Comparison of ENCODE assay signal across 14 cellular contexts in genomic region chr18:54389143-54389505, GRCh38.
DNase-seq lines count a peak whose midpoint lies in the region; ATAC-seq and TF ChIP-seq lines count a peak whose summit lies in the region.
"Had no signal": no experiment of that assay in that cellular context is flagged by ENCODE, and none has a peak within 500 bp of the region (broad histone marks: within the 10 kb centered on the region; RNA-seq: fewer than 3 reads in every experiment).

No MANE protein-coding gene starts in this region.

- H3K9me3 Mint-ChIP-seq in dendritic cell treated with granulocyte-macrophage colony-stimulating factor and Interleukin-4, amounts not matched to agents 40 ng/mL and 50 ng/mL, for 4 days: no peaks in the 10 kb centered on the region
- H3K9me3 Mint-ChIP-seq: activated CD4-positive, alpha-beta T cell treated with anti-CD3 and anti-CD28 coated beads, Interleukin-2, amount 10 ng/mL, durations not matched to agents 7 days and 5 days; memory B cell; T-cell had no signal

- H4K20me1 ChIP-seq in KMS-11 (ENCODE audit: insufficient read depth): no peaks in the 10 kb centered on the region

- H3K4me1 ChIP-seq in KMS-11 (ENCODE audit: low read depth, poor library complexity, severe bottlenecking): peaks cover 27% of the 10 kb centered on the region

- H2AFZ ChIP-seq in KMS-11 (ENCODE audit: low read depth): no peak overlapping the region

- ATAC-seq in GM19328 (IDR thresholded peaks at IDR 0.05; ENCODE audit: unreplicated experiment): peak; percentile 7

- H3K27ac ChIP-seq in KMS-11: no peak overlapping the region

- H3K4me2 ChIP-seq in KMS-11: peak overlapping the region; percentile 53

- H3K36me3 ChIP-seq in KMS-11 (ENCODE audit: insufficient read depth): no peaks in the 10 kb centered on the region

- peak overlapping the region; percentile 1 for H3K27ac Mint-ChIP-seq in dendritic cell treated with granulocyte-macrophage colony-stimulating factor and Interleukin-4, amounts not matched to agents 40 ng/mL and 50 ng/mL, for 4 days
- H3K27ac Mint-ChIP-seq: activated CD4-positive, alpha-beta T cell treated with anti-CD3 and anti-CD28 coated beads, Interleukin-2, amount 10 ng/mL, durations not matched to agents 7 days and 5 days; memory B cell; T-cell had no signal

- in situ Hi-C loops in ACHN (cut with HindIII; ENCODE audit: low pct_ligation_motif_present, low pct_unique_long_range_greater_than_20kb, low sequenced_read_pairs): no loop called here

- intact Hi-C loops in dendritic cell treated with granulocyte-macrophage colony-stimulating factor and Interleukin-4, amounts not matched to agents 40 ng/mL and 50 ng/mL, for 4 days (cut with micrococcal nuclease): no loop called here

- TF ChIP-seq CTCF in KMS-11 (conservative IDR thresholded peaks at IDR 0.05; ENCODE audit: low read depth, low read length): no peak

- no peaks in the 10 kb centered on the region for H3K27me3 ChIP-seq in KMS-11 (ENCODE audit: insufficient read depth, low read depth)

- peaks cover 1% of the 10 kb centered on the region for H3K27me3 Mint-ChIP-seq in dendritic cell treated with granulocyte-macrophage colony-stimulating factor and Interleukin-4, amounts not matched to agents 40 ng/mL and 50 ng/mL, for 4 days
- H3K27me3 Mint-ChIP-seq: activated CD4-positive, alpha-beta T cell treated with anti-CD3 and anti-CD28 coated beads, Interleukin-2, amount 10 ng/mL, durations not matched to agents 7 days and 5 days had no signal

- H3K4me3 Mint-ChIP-seq in dendritic cell treated with granulocyte-macrophage colony-stimulating factor and Interleukin-4, amounts not matched to agents 40 ng/mL and 50 ng/mL, for 4 days: no peak overlapping the region
- H3K4me3 Mint-ChIP-seq: activated CD4-positive, alpha-beta T cell treated with anti-CD3 and anti-CD28 coated beads, Interleukin-2, amount 10 ng/mL, durations not matched to agents 7 days and 5 days; memory B cell; T-cell had no signal

- no peaks in the 10 kb centered on the region for H3K79me2 ChIP-seq in KMS-11 (ENCODE audit: insufficient read depth, low read depth)

- no peak overlapping the region for H3K4me3 ChIP-seq in KMS-11 (IDR thresholded peaks at IDR 0.05; ENCODE audit: insufficient read depth, low read depth, low read length)

- no peaks in the 10 kb centered on the region for H3K36me3 Mint-ChIP-seq in dendritic cell treated with granulocyte-macrophage colony-stimulating factor and Interleukin-4, amounts not matched to agents 40 ng/mL and 50 ng/mL, for 4 days (ENCODE audit: low read depth)
- H3K36me3 Mint-ChIP-seq: memory B cell, T-cell had no signal

- H3K9ac ChIP-seq in KMS-11: no peak overlapping the region

- DNase-seq in ACHN (peak; percentile 1), iPS-NIHi7 (ENCODE audit: extremely low spot score) (no peak), DMS114 treated with DMSO at 0.1 percent for 48 hours (lab: John Stamatoyannopoulos, UW; ENCODE audit: unreplicated experiment) (no peak), NCI-H1105 (lab: John Stamatoyannopoulos, UW) (no peak), COR-L47 (lab: John Stamatoyannopoulos, UW) (no peak)
- DNase-seq: activated effector memory CD4-positive, alpha-beta T cell treated with anti-CD3 and anti-CD28 coated beads, Interleukin-2, amount 50 U/mL, for 16 hours; NCI-H1694 treated with DMSO at 0.1 percent for 48 hours; posterior cingulate gyrus had no signal

- peaks cover 13% of the 10 kb centered on the region for H3K4me1 Mint-ChIP-seq in dendritic cell treated with granulocyte-macrophage colony-stimulating factor and Interleukin-4, amounts not matched to agents 40 ng/mL and 50 ng/mL, for 4 days (ENCODE audit: low read depth)
